1 cellular context compared by ENCODE assay signal in the genomic region with DNA sequence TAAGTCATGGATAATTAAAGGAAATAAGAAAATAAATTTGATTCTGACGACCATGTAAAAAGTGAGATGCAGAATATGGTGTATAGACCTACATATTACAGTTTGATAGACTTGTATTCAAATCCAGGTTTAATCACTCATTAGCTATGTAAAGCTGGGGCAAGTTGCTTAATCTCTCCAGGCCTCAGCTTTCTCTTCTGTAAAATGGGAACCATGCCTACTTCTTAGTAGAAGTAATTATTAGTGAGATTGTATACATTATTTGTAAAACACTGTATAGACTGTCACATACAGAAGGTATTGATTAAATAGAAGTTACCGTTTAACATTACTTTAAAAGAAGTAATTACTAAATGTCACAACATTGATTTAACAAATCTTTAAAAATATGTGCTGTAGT.
A peak's percentile ranks its signal among the peaks of the same experiment; 100 is the strongest.
TF ChIP-seq lines count a peak whose summit lies in the region.

No MANE protein-coding gene starts in this region.

TF ChIP-seq in K562, 482 proteins besides CTCF, POLR2A, EP300 and RAD21:
- TF ChIP-seq, protein P1, sequence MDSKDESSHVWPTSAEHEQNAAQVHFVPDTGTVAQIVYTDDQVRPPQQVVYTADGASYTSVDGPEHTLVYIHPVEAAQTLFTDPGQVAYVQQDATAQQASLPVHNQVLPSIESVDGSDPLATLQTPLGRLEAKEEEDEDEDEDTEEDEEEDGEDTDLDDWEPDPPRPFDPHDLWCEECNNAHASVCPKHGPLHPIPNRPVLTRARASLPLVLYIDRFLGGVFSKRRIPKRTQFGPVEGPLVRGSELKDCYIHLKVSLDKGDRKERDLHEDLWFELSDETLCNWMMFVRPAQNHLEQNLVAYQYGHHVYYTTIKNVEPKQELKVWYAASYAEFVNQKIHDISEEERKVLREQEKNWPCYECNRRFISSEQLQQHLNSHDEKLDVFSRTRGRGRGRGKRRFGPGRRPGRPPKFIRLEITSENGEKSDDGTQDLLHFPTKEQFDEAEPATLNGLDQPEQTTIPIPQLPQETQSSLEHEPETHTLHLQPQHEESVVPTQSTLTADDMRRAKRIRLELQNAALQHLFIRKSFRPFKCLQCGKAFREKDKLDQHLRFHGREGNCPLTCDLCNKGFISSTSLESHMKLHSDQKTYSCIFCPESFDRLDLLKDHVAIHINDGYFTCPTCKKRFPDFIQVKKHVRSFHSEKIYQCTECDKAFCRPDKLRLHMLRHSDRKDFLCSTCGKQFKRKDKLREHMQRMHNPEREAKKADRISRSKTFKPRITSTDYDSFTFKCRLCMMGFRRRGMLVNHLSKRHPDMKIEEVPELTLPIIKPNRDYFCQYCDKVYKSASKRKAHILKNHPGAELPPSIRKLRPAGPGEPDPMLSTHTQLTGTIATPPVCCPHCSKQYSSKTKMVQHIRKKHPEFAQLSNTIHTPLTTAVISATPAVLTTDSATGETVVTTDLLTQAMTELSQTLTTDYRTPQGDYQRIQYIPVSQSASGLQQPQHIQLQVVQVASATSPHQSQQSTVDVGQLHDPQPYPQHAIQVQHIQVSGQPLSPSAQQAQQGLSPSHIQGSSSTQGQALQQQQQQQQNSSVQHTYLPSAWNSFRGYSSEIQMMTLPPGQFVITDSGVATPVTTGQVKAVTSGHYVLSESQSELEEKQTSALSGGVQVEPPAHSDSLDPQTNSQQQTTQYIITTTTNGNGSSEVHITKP (IDR thresholded peaks at IDR 0.05; ENCODE audit: partially characterized antibody): no peak
- TF ChIP-seq RBM25 (IDR thresholded peaks at IDR 0.05; ENCODE audit: low read depth, low read length, severe bottlenecking) (peak; percentile 79), NBN (IDR thresholded peaks at IDR 0.05; ENCODE audit: low read depth) (no peak), BCOR (IDR thresholded peaks at IDR 0.05) (peak; percentile 54; the same call in 1 of the 2 replicates), YY1 (IDR thresholded peaks at IDR 0.05; ENCODE audit: borderline replicate concordance in 1 of 3, control insufficient read depth in 1 of 3, extremely low read depth in 1 of 3, insufficient read depth in 3 of 3, insufficient read length in 1 of 3, insufficient replicate concordance in 2 of 3, low read depth in 1 of 3, low read length in 2 of 3) (no peak)
- TF ChIP-seq, protein P2, sequence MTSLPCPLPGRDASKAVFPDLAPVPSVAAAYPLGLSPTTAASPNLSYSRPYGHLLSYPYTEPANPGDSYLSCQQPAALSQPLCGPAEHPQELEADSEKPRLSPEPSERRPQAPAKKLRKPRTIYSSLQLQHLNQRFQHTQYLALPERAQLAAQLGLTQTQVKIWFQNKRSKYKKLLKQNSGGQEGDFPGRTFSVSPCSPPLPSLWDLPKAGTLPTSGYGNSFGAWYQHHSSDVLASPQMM (CRISPR knock-in tag; IDR thresholded peaks at IDR 0.05): no peak
